Comparison of ENCODE assay signal across 1 cellular context in genomic region chr1:156676450-156676819, GRCh38.
A peak's percentile ranks its signal among the peaks of the same experiment; 100 is the strongest.
TF ChIP-seq lines count a peak whose summit lies in the region.

No MANE protein-coding gene starts in this region.

TF ChIP-seq in GM12878, 131 proteins besides CTCF, POLR2A, EP300 and RAD21:
- no peak for TF ChIP-seq ATF2 (IDR thresholded peaks at IDR 0.05; ENCODE audit: low read length)
- peak; percentile 70 for TF ChIP-seq HDAC6 (IDR thresholded peaks at IDR 0.05; ENCODE audit: unreplicated experiment)
